In genomic region chr4:184387351-184387750, GRCh38 we compare ENCODE assay signal across 1 cellular context.
TF ChIP-seq lines count a peak whose summit lies in the region.

No MANE protein-coding gene starts in this region.

TF ChIP-seq in IMR-90, 13 proteins besides CTCF, POLR2A, EP300 and RAD21 (continued from another document):
- TF ChIP-seq SMC3 (IDR thresholded peaks at IDR 0.05; ENCODE audit: low read depth, low read length) (no peak), CHD1 (IDR thresholded peaks at IDR 0.05; ENCODE audit: low read depth, low read length) (no peak)
